In genomic region chr20:44703183-44703925, GRCh38 we compare ENCODE assay signal across 13 cellular contexts. TPM values are rescaled to one million over a fixed set of nuclear protein-coding genes. Genes with fewer than 3 reads are reported as not detected.
DNase-seq lines count a peak whose midpoint lies in the region; ATAC-seq, FAIRE-seq and TF ChIP-seq lines count a peak whose summit lies in the region.
"Had no signal": no experiment of that assay in that cellular context is flagged by ENCODE, and none has a peak within 500 bp of the region (broad histone marks: within the 10 kb centered on the region; RNA-seq: fewer than 3 reads in every experiment).

No MANE protein-coding gene starts in this region.

- no peak for FAIRE-seq in K562 (lab: Jason Lieb, UNC)
- FAIRE-seq: GM18507, kidney had no signal

- H3K9me2 ChIP-seq in GM23248 (ENCODE audit: insufficient read depth), result no peaks in the 10 kb centered on the region

- H3K4me1 ChIP-seq in GM23248 (ENCODE audit: insufficient read depth) (peaks cover 60% of the 10 kb centered on the region), K562 (replicated peaks in 1 of 2; ENCODE audit: control insufficient read depth in 2 of 2, insufficient read depth in 2 of 2, low read length in 2 of 2) (no peaks in the 10 kb centered on the region), right cardiac atrium (ENCODE audit: control insufficient read depth, insufficient read depth, low read length) (peaks cover 20% of the 10 kb centered on the region), smooth muscle cell (ENCODE audit: low read depth) (peaks cover 7% of the 10 kb centered on the region)

- 39 to 42% methylated on average over 11 to 12 of the region's 12 CpGs for WGBS in GM23248 (ENCODE audit: low coverage in 1 of 2, low lambda C conversion rate in 2 of 2, missing lambda C conversion rate in 2 of 2), 2 experiments
- WGBS in K562 (ENCODE audit: insufficient coverage, low coverage, missing lambda C conversion rate), result 9% methylated on average over 9 of the region's 12 CpGs
- 37% methylated on average over 12 of the region's 12 CpGs for WGBS in right cardiac atrium
- 96% methylated on average over 11 of the region's 12 CpGs for WGBS in smooth muscle cell (ENCODE audit: low lambda C conversion rate)

- ATAC-seq in K562, result no peak; the same call in 2 of the 3 replicates
- ATAC-seq in right cardiac atrium, result peak; percentile 40 to 57
- no peak for ATAC-seq in HG03520 (IDR thresholded peaks at IDR 0.05; ENCODE audit: unreplicated experiment)
- ATAC-seq: activated CD4-positive, CD25-positive, alpha-beta regulatory T cell treated with anti-CD3 and anti-CD28 coated beads, Interleukin-2, amount 50 U/mL, for 24 hours; activated naive CD8-positive, alpha-beta T cell treated with anti-CD3 and anti-CD28 coated beads, Interleukin-2, amount 50 U/mL, for 24 hours; naive thymus-derived CD4-positive, alpha-beta T cell had no signal

- H3K27me3 ChIP-seq in GM23248 (replicated peaks; ENCODE audit: insufficient read depth), result no peaks in the 10 kb centered on the region
- H3K27me3 ChIP-seq in K562 (ENCODE audit: control insufficient read depth in 2 of 2, insufficient read depth in 2 of 2, low read length in 2 of 2), result peaks cover 29 to 49% of the 10 kb centered on the region in 2 experiments; a peak in 4 of 5 replicates
- H3K27me3 ChIP-seq in right cardiac atrium (ENCODE audit: control insufficient read depth, insufficient read depth), result no peaks in the 10 kb centered on the region
- H3K27me3 ChIP-seq in smooth muscle cell (ENCODE audit: low read depth), result no peaks in the 10 kb centered on the region

- in situ Hi-C loops in GM23248 (cut with MboI), result no loop called here
- in situ Hi-C loops in K562 (cut with MboI), result no loop called here

- H3K79me2 ChIP-seq in GM23248 (ENCODE audit: insufficient read depth) (no peaks in the 10 kb centered on the region), K562 (ENCODE audit: control insufficient read depth, insufficient read depth, low read length) (no peaks in the 10 kb centered on the region), smooth muscle cell (ENCODE audit: low read depth) (no peaks in the 10 kb centered on the region)

- TF ChIP-seq POLR2A in K562 (conservative IDR thresholded peaks at IDR 0.05), result no peak

- H3K27ac ChIP-seq in GM23248, result no peak overlapping the region
- H3K27ac ChIP-seq in K562 (ENCODE audit: extremely low read depth, low read depth, low read length), result no peak overlapping the region
- H3K27ac ChIP-seq in right cardiac atrium (ENCODE audit: low read length), result peak overlapping the region; percentile 74
- H3K27ac ChIP-seq in substantia nigra (ENCODE audit: low read depth, low read length, poor library complexity, severe bottlenecking), result peak overlapping the region; percentile 80
- no peak overlapping the region for H3K27ac ChIP-seq in smooth muscle cell (ENCODE audit: low read depth)

- DNase-seq in GM23248 (no peak), K562 (ENCODE audit: extremely low read depth in 1 of 4, low spot score in 3 of 4) (no peak), right cardiac atrium (peak in 1 of 3 donors; percentile 12), substantia nigra (lab: John Stamatoyannopoulos, UW) (peak in 2 of 49 donors; percentile 60), smooth muscle cell (lab: John Stamatoyannopoulos, UW; ENCODE audit: unreplicated experiment) (no peak), HPDE6-E6E7 (ENCODE audit: extremely low spot score) (no peak)
- DNase-seq in activated CD8-positive, alpha-beta memory T cell treated with anti-CD3 and anti-CD28 coated beads, Interleukin-2, amount 50 U/mL, for 4 hours, result no peak
- DNase-seq: activated naive CD8-positive, alpha-beta T cell treated with anti-CD3 and anti-CD28 coated beads, Interleukin-2, amount 50 U/mL, for 24 hours; naive thymus-derived CD4-positive, alpha-beta T cell had no signal

- H3K4me2 ChIP-seq in GM23248 (ENCODE audit: unreplicated experiment), result peak overlapping the region; percentile 33
- H3K4me2 ChIP-seq in K562 (ENCODE audit: insufficient read depth, low read length), result no peak overlapping the region
- H3K4me2 ChIP-seq in smooth muscle cell, result no peak overlapping the region

- H2AFZ ChIP-seq in GM23248 (no peak overlapping the region), K562 (ENCODE audit: low read depth, low read length) (no peak overlapping the region), smooth muscle cell (ENCODE audit: low read depth) (no peak overlapping the region)

- H3F3A ChIP-seq in GM23248 (ENCODE audit: insufficient read depth), result peaks cover 42% of the 10 kb centered on the region
- peaks cover 3% of the 10 kb centered on the region for H3F3A ChIP-seq in smooth muscle cell (ENCODE audit: low read depth)

- H3K36me3 ChIP-seq in GM23248 (ENCODE audit: low read depth) (no peaks in the 10 kb centered on the region), K562 (ENCODE audit: control insufficient read depth, insufficient read depth, low read length) (no peaks in the 10 kb centered on the region), smooth muscle cell (ENCODE audit: low read depth) (no peaks in the 10 kb centered on the region)

- H3K9me1 ChIP-seq in K562 (ENCODE audit: control insufficient read depth, insufficient read depth, low read length), result no peaks in the 10 kb centered on the region

- POLR2A ChIA-PET in K562 (lab: Yijun Ruan, JAX), result interaction anchor here (1.4 kb wide), 1 partner anchor 29 kb away, joined by 4 read pairs; no protein-coding TSS in a partner anchor

- no TSS peak for BruUV-seq in K562 (replicated peaks; lab: Mats Ljungman, UMichigan)

- TF ChIP-seq RAD21 in K562 (CRISPR knock-in tag; conservative IDR thresholded peaks at IDR 0.05 in 1 of 2, IDR thresholded peaks at IDR 0.05 in 1 of 2), result no peak

- intact Hi-C loops in K562 (cut with micrococcal nuclease), result no loop called here
- intact Hi-C loops in right cardiac atrium (cut with DNase I), result no loop called here

- TF ChIP-seq EP300 in K562 (IDR thresholded peaks at IDR 0.05; ENCODE audit: low read length), result no peak

- CTCF ChIA-PET in K562 (lab: Yijun Ruan, JAX; ENCODE audit: low intra/inter-chr PET ratio), result no interaction called here

- no peaks in the 10 kb centered on the region for H3K9me3 ChIP-seq in GM23248 (ENCODE audit: low read depth)
- H3K9me3 ChIP-seq in K562 (replicated peaks; ENCODE audit: control insufficient read depth, insufficient read depth, low read depth, low read length), result no peaks in the 10 kb centered on the region
- H3K9me3 ChIP-seq in right cardiac atrium (ENCODE audit: control insufficient read depth, low read length), result no peaks in the 10 kb centered on the region
- H3K9me3 ChIP-seq in smooth muscle cell (replicated peaks; ENCODE audit: low read depth), result no peaks in the 10 kb centered on the region

- H3K4me3 ChIP-seq in GM23248 (no peak overlapping the region), K562 (no peak overlapping the region), right cardiac atrium (ENCODE audit: low read length) (no peak overlapping the region), smooth muscle cell (no peak overlapping the region)

- TF ChIP-seq CTCF in K562 (IDR thresholded peaks at IDR 0.05 in 2 of 3, conservative IDR thresholded peaks at IDR 0.05 in 1 of 3; ENCODE audit: insufficient read depth in 2 of 3, low read depth in 1 of 3, low read length in 3 of 3) (no peak), smooth muscle cell (IDR thresholded peaks at IDR 0.05; ENCODE audit: borderline replicate concordance, insufficient read depth, poor library complexity, severe bottlenecking) (no peak)

- H3K9ac ChIP-seq in GM23248 (no peak overlapping the region), K562 (ENCODE audit: insufficient read depth in 1 of 2, low read depth in 2 of 2, low read length in 2 of 2) (no peak overlapping the region), smooth muscle cell (ENCODE audit: low read depth) (no peak overlapping the region)

- H4K20me1 ChIP-seq in GM23248 (ENCODE audit: insufficient read depth), result no peaks in the 10 kb centered on the region
- H4K20me1 ChIP-seq in K562 (replicated peaks; ENCODE audit: control insufficient read depth, insufficient read depth, low read length), result 0 out of 2 replicates have a peak, but pooled peaks cover 4% of the 10 kb centered on the region
- no peaks in the 10 kb centered on the region for H4K20me1 ChIP-seq in smooth muscle cell (ENCODE audit: low read depth)

RNA-seq across cellular contexts. Expression of gene CCN5, which starts 11.8 kb away (rescaled TPM):
- total RNA-seq in GM23248 (2014; rRNA removed; shearing (Covaris generic)), result 24.5 and 47.3 TPM in 2 replicates
- polyA plus RNA-seq in GM23248 (2016; fragmentation: Nextera tagmentation; extraction: Ambion mirVana) (20.8 and 23.6 TPM in 2 replicates), K562 (2011; rRNA removed) (not detected in 2 replicates), K562 (2014; fragmentation: Illumina TruSeq; extraction: Trizol) (not detected in 2 replicates), K562 (2014; fragmentation: Nextera tagmentation; extraction: Ambion mirVana) (not detected), K562 (2014; rRNA removed) (not detected in 2 replicates), right cardiac atrium (102 TPM), smooth muscle cell (not detected in 2 replicates)
- total RNA-seq in K562 (2011; cell fraction: chromatin; rRNA removed; ENCODE audit: low replicate concordance), result not detected in 2 replicates
- not detected in 2 replicates for total RNA-seq in K562 (2011; cell fraction: nucleolus; rRNA removed)
- total RNA-seq in K562 (2011; cell fraction: nucleoplasm; rRNA removed), result not detected in 2 replicates
- total RNA-seq in K562 (2014; rRNA removed) (not detected in 2 replicates), K562 (2014; rRNA removed; fragmentation: Illumina TruSeq; extraction: Trizol) (not detected in 2 replicates), K562 (2015; rRNA removed; fragmentation: Illumina TruSeq; extraction: Trizol) (not detected in 2 replicates), K562 (2021) (not detected in 2 replicates), right cardiac atrium (100 to 1,000 TPM in 1 of 4 donors, 10 to 100 TPM in 3; 85.2 to 292 (median 98.2) TPM), smooth muscle cell (not detected in 2 replicates)
- not detected in 2 replicates for polyA plus RNA-seq in K562 (2011; cell fraction: cytosol; rRNA removed)
- polyA plus RNA-seq in K562 (2011; cell fraction: nucleus; rRNA removed), result not detected in 2 replicates
- 0.07 TPM in 1 of 2 replicates, not detected in the other for polyA plus RNA-seq in K562 (2012)
- not detected in 2 replicates for polyA minus RNA-seq in K562 (2011; rRNA and poly(A)+ RNA removed)
- 2.9 and 3.7 TPM in 2 replicates for polyA minus RNA-seq in K562 (2011; cell fraction: cytosol; rRNA and poly(A)+ RNA removed)
- polyA minus RNA-seq in K562 (2011; cell fraction: nucleus; rRNA and poly(A)+ RNA removed), result 0.56 and 0.81 TPM in 2 replicates
- total RNA-seq: naive thymus-derived CD4-positive, alpha-beta T cell had no signal
- polyA plus RNA-seq: naive thymus-derived CD4-positive, alpha-beta T cell had no signal

RNA-seq across cellular contexts. Expression of gene KCNK15, which starts 42.3 kb away (rescaled TPM):
- 9.9 and 11.1 TPM in 2 replicates for total RNA-seq in GM23248 (2014; rRNA removed; shearing (Covaris generic))
- polyA plus RNA-seq in GM23248 (2016; fragmentation: Nextera tagmentation; extraction: Ambion mirVana) (5.2 and 5.7 TPM in 2 replicates), K562 (2011; rRNA removed) (0.03 TPM in 1 of 2 replicates, not detected in the other), K562 (2014; fragmentation: Illumina TruSeq; extraction: Trizol) (0.07 TPM in 1 of 2 replicates, not detected in the other), K562 (2014; fragmentation: Nextera tagmentation; extraction: Ambion mirVana) (not detected), K562 (2014; rRNA removed) (0.30 TPM in 1 of 2 replicates, not detected in the other), right cardiac atrium (0.70 TPM), smooth muscle cell (0.06 and 0.24 TPM in 2 replicates)
- total RNA-seq in K562 (2011; cell fraction: chromatin; rRNA removed; ENCODE audit: low replicate concordance), result 0.42 TPM in 1 of 2 replicates, not detected in the other
- 0.79 and 1.0 TPM in 2 replicates for total RNA-seq in K562 (2011; cell fraction: nucleolus; rRNA removed)
- 0.66 TPM in 1 of 2 replicates, not detected in the other for total RNA-seq in K562 (2011; cell fraction: nucleoplasm; rRNA removed)
- total RNA-seq in K562 (2014; rRNA removed) (0.16 and 0.23 TPM in 2 replicates), K562 (2014; rRNA removed; fragmentation: Illumina TruSeq; extraction: Trizol) (0.10 TPM in 1 of 2 replicates, not detected in the other), K562 (2015; rRNA removed; fragmentation: Illumina TruSeq; extraction: Trizol) (not detected in 2 replicates), K562 (2021) (0.11 and 0.38 TPM in 2 replicates), right cardiac atrium (1 to 10 TPM in 3 of 4 donors, under 1 TPM in 1; 0.65 to 1.3 (median 1.1) TPM), smooth muscle cell (0.54 TPM in 1 of 2 replicates, not detected in the other)
- polyA plus RNA-seq in K562 (2011; cell fraction: cytosol; rRNA removed), result 0.01 and 0.10 TPM in 2 replicates
- not detected in 2 replicates for polyA plus RNA-seq in K562 (2011; cell fraction: nucleus; rRNA removed)
- 0.21 and 0.79 TPM in 2 replicates for polyA plus RNA-seq in K562 (2012)
- polyA minus RNA-seq in K562 (2011; rRNA and poly(A)+ RNA removed), result 0.07 TPM in 1 of 2 replicates, not detected in the other
- 0.64 TPM in 1 of 2 replicates, not detected in the other for polyA minus RNA-seq in K562 (2011; cell fraction: cytosol; rRNA and poly(A)+ RNA removed)
- polyA minus RNA-seq in K562 (2011; cell fraction: nucleus; rRNA and poly(A)+ RNA removed), result 0.33 and 0.67 TPM in 2 replicates
- polyA plus RNA-seq: naive thymus-derived CD4-positive, alpha-beta T cell had no signal

RNA-seq across cellular contexts. Expression of gene ADA, which starts 51.9 kb away (rescaled TPM):
- 7.0 and 8.6 TPM in 2 replicates for total RNA-seq in GM23248 (2014; rRNA removed; shearing (Covaris generic))
- polyA plus RNA-seq in GM23248 (2016; fragmentation: Nextera tagmentation; extraction: Ambion mirVana), result 17.5 and 19.3 TPM in 2 replicates
- 5.1 and 18.6 TPM in 2 replicates for total RNA-seq in K562 (2011; cell fraction: chromatin; rRNA removed; ENCODE audit: low replicate concordance)
- total RNA-seq in K562 (2011; cell fraction: nucleolus; rRNA removed), result 7.1 and 11.2 TPM in 2 replicates
- total RNA-seq in K562 (2011; cell fraction: nucleoplasm; rRNA removed), result 5.2 and 11.3 TPM in 2 replicates
- total RNA-seq in K562 (2014; rRNA removed), result 4.0 and 8.2 TPM in 2 replicates
- total RNA-seq in K562 (2014; rRNA removed; fragmentation: Illumina TruSeq; extraction: Trizol), result 3.4 and 4.4 TPM in 2 replicates
- 4.6 and 5.3 TPM in 2 replicates for total RNA-seq in K562 (2015; rRNA removed; fragmentation: Illumina TruSeq; extraction: Trizol)
- 7.0 and 7.3 TPM in 2 replicates for total RNA-seq in K562 (2021)
- 26.1 and 26.8 TPM in 2 replicates for polyA plus RNA-seq in K562 (2011; rRNA removed)
- polyA plus RNA-seq in K562 (2011; cell fraction: cytosol; rRNA removed), result 30.9 and 33.5 TPM in 2 replicates
- polyA plus RNA-seq in K562 (2011; cell fraction: nucleus; rRNA removed), result 42.7 and 47.8 TPM in 2 replicates
- 5.7 and 7.4 TPM in 2 replicates for polyA plus RNA-seq in K562 (2012)
- 6.8 and 7.2 TPM in 2 replicates for polyA plus RNA-seq in K562 (2014; fragmentation: Illumina TruSeq; extraction: Trizol)
- polyA plus RNA-seq in K562 (2014; fragmentation: Nextera tagmentation; extraction: Ambion mirVana), result 1 to 10 TPM; 2.4 to 3.6 TPM
- 8.9 and 10.9 TPM in 2 replicates for polyA plus RNA-seq in K562 (2014; rRNA removed)
- polyA minus RNA-seq in K562 (2011; rRNA and poly(A)+ RNA removed), result 11.8 and 15.5 TPM in 2 replicates
- polyA minus RNA-seq in K562 (2011; cell fraction: cytosol; rRNA and poly(A)+ RNA removed), result 8.0 and 11.6 TPM in 2 replicates
- 6.2 and 6.8 TPM in 2 replicates for polyA minus RNA-seq in K562 (2011; cell fraction: nucleus; rRNA and poly(A)+ RNA removed)
- 10 to 100 TPM; 11.6 to 22.8 (median 12.4) TPM for total RNA-seq in right cardiac atrium
- 12.4 TPM for polyA plus RNA-seq in right cardiac atrium
- 25.1 and 28.4 TPM in 2 replicates for total RNA-seq in smooth muscle cell
- polyA plus RNA-seq in smooth muscle cell, result 32.5 and 35.2 TPM in 2 replicates

Comparison
In these comparisons a context has a peak if more than half of its experiments do, and no peak if none do; other contexts are left out.
1. H3K27ac ChIP-seq: peak in right cardiac atrium (single experiment) and substantia nigra (single experiment); none in GM23248 (single experiment), K562 (single experiment) and smooth muscle cell (single experiment).
2. ATAC-seq: peak in right cardiac atrium (2 of 2); none in K562 (single experiment) and HG03520 (single experiment).
3. RNA of gene CCN5, which starts 11.8 kb away (total RNA-seq): 85.2 to 292 TPM in right cardiac atrium and 24.5 to 47.3 TPM in GM23248; not detected in K562 and not detected in smooth muscle cell; every median in the first group is over 10 times any median in the second.